ENCODE assay signal across 16 cellular contexts in genomic region chr15:44802336-44802735, GRCh38.
"Had no signal": no experiment of that assay in that cellular context is flagged by ENCODE, and none has a peak within 500 bp of the region (broad histone marks: within the 10 kb centered on the region; RNA-seq: fewer than 3 reads in every experiment).

No MANE protein-coding gene starts in this region.

- H3K4me1 Mint-ChIP-seq: activated naive CD4-positive, alpha-beta T cell treated with anti-CD3 and anti-CD28 coated beads, Interleukin-2, amount 50 U/mL, for 24 hours; nephron progenitor cell had no signal

- H3K4me3 Mint-ChIP-seq: activated CD8-positive, alpha-beta T cell treated with anti-CD3 and anti-CD28 coated beads for 36 hours; activated naive CD4-positive, alpha-beta T cell treated with anti-CD3 and anti-CD28 coated beads, Interleukin-2, amount 50 U/mL, for 24 hours; nephron progenitor cell; stimulated activated naive CD8-positive, alpha-beta T cell treated with anti-CD3 and anti-CD28 coated beads, Interleukin-15, Interleukin-2, amounts not matched to agents 100 ng/mL and 50 ng/mL, for 24 hours had no signal

- H3K9me3 Mint-ChIP-seq: activated CD8-positive, alpha-beta T cell treated with anti-CD3 and anti-CD28 coated beads for 36 hours; activated naive CD4-positive, alpha-beta T cell treated with anti-CD3 and anti-CD28 coated beads, Interleukin-2, amount 50 U/mL, for 24 hours; nephron progenitor cell; stimulated activated naive CD8-positive, alpha-beta T cell treated with anti-CD3 and anti-CD28 coated beads, Interleukin-15, Interleukin-2, amounts not matched to agents 100 ng/mL and 50 ng/mL, for 24 hours had no signal

- DNase-seq: activated CD8-positive, alpha-beta T cell treated with anti-CD3 and anti-CD28 coated beads for 36 hours; activated effector memory CD4-positive, alpha-beta T cell treated with Interleukin-2 at 50 U/mL for 16 hours; body of pancreas; central memory CD4-positive, alpha-beta T cell; effector CD8-positive, alpha-beta T cell; kidney; left ventricle myocardium inferior; mesenchymal stem cell; nephron progenitor cell; sigmoid colon; testis; upper lobe of right lung had no signal

- H3K36me3 ChIP-seq: left ventricle myocardium inferior, sigmoid colon, upper lobe of right lung had no signal

- H3K4me3 ChIP-seq: body of pancreas, coronary artery, left ventricle myocardium inferior, sigmoid colon, testis, upper lobe of right lung had no signal

- H3K27ac ChIP-seq: body of pancreas, coronary artery, left ventricle myocardium inferior, sigmoid colon, testis, upper lobe of right lung had no signal

- H3K4me1 ChIP-seq: body of pancreas, sigmoid colon, testis, upper lobe of right lung had no signal

- H3K9me3 ChIP-seq: body of pancreas, left ventricle myocardium inferior, sigmoid colon, testis, upper lobe of right lung had no signal

- H3K36me3 Mint-ChIP-seq: activated naive CD4-positive, alpha-beta T cell treated with anti-CD3 and anti-CD28 coated beads, Interleukin-2, amount 50 U/mL, for 24 hours had no signal

- ATAC-seq: activated CD4-positive, CD25-positive, alpha-beta regulatory T cell treated with anti-CD3 and anti-CD28 coated beads, Interleukin-2, amount 50 U/mL, for 24 hours; activated CD8-positive, alpha-beta T cell treated with anti-CD3 and anti-CD28 coated beads for 36 hours; body of pancreas; upper lobe of right lung had no signal

- H3K27ac Mint-ChIP-seq: activated CD8-positive, alpha-beta T cell treated with anti-CD3 and anti-CD28 coated beads for 36 hours; nephron progenitor cell; stimulated activated naive CD8-positive, alpha-beta T cell treated with anti-CD3 and anti-CD28 coated beads, Interleukin-15, Interleukin-2, amounts not matched to agents 100 ng/mL and 50 ng/mL, for 24 hours had no signal
